Comparison of ENCODE assay signal across 24 cellular contexts in genomic region chr7:41796331-41796730, GRCh38.
DNase-seq lines count a peak whose midpoint lies in the region; ATAC-seq and TF ChIP-seq lines count a peak whose summit lies in the region.
"Had no signal": no experiment of that assay in that cellular context is flagged by ENCODE, and none has a peak within 500 bp of the region (broad histone marks: within the 10 kb centered on the region; RNA-seq: fewer than 3 reads in every experiment).

No MANE protein-coding gene starts in this region.

- no peaks in the 10 kb centered on the region for H3K9me3 Mint-ChIP-seq in osteocyte (ENCODE audit: unreplicated experiment)
- H3K9me3 Mint-ChIP-seq: H9, HFFc6 had no signal

- intact Hi-C loops in stomach (cut with DNase I; ENCODE audit: low total_unique reads): no loop called here

- H3K36me3 ChIP-seq in stomach: no peaks in the 10 kb centered on the region
- H3K36me3 ChIP-seq: BE2C, SJSA1 had no signal

- no peak for TF ChIP-seq EP300 in stomach (IDR thresholded peaks at IDR 0.05)

- peak; percentile 28 for DNase-seq in ELR (ENCODE audit: low read depth)
- DNase-seq in M059J (ENCODE audit: low read depth): peak; percentile 40
- DNase-seq in epithelial cell of esophagus (ENCODE audit: low read depth): peak; percentile 12
- no peak for DNase-seq in osteocyte (ENCODE audit: extremely low spot score, unreplicated experiment)
- DNase-seq in stomach: no peak
- no peak for DNase-seq in GF-D8 (lab: John Stamatoyannopoulos, UW)
- DNase-seq: BE2C; Calu3; CD8-positive, alpha-beta memory T cell; DMS79 treated with DMSO at 0.1 percent for 48 hours; H9; HFFc6; Karpas-422; NCI-H1105 treated with DMSO at 0.1 percent for 48 hours; NCI-H146; NCI-H2029 treated with DMSO at 0.1 percent for 48 hours; NCI-H526 treated with DMSO at 0.1 percent for 48 hours; Right ventricle myocardium superior; RPMI8226 had no signal

- no peaks in the 10 kb centered on the region for H3K36me3 Mint-ChIP-seq in osteocyte (ENCODE audit: unreplicated experiment)
- H3K36me3 Mint-ChIP-seq: CD14-positive monocyte; CD8-positive, alpha-beta memory T cell had no signal

- no peak overlapping the region for H3K27ac ChIP-seq in stomach
- H3K27ac ChIP-seq: PC-9, SJSA1 had no signal

- H3K4me1 Mint-ChIP-seq in osteocyte (ENCODE audit: unreplicated experiment): peaks cover 63% of the 10 kb centered on the region
- H3K4me1 Mint-ChIP-seq: CD8-positive, alpha-beta memory T cell had no signal

- ATAC-seq in GM21529 (IDR thresholded peaks at IDR 0.05; ENCODE audit: unreplicated experiment): no peak
- no peak for ATAC-seq in HG03196 (IDR thresholded peaks at IDR 0.05; ENCODE audit: unreplicated experiment)

- no peak overlapping the region for H3K4me3 Mint-ChIP-seq in osteocyte (ENCODE audit: unreplicated experiment)
- H3K4me3 Mint-ChIP-seq: CD14-positive monocyte, H9, HFFc6 had no signal

- H3K4me3 ChIP-seq in epithelial cell of esophagus (ENCODE audit: low read length) (no peak overlapping the region), stomach (no peak overlapping the region)
- H3K4me3 ChIP-seq: PC-9, SJSA1 had no signal

- H3K27me3 Mint-ChIP-seq in osteocyte (ENCODE audit: unreplicated experiment): no peaks in the 10 kb centered on the region

- no peaks in the 10 kb centered on the region for H3K27me3 ChIP-seq in stomach
- H3K27me3 ChIP-seq: BE2C, SJSA1 had no signal

- TF ChIP-seq POLR2A in stomach (IDR thresholded peaks at IDR 0.05): no peak

- H3K4me1 ChIP-seq in stomach: no peaks in the 10 kb centered on the region
- H3K4me1 ChIP-seq: BE2C, SJSA1 had no signal

- peak overlapping the region; percentile 96 for H3K27ac Mint-ChIP-seq in osteocyte (ENCODE audit: unreplicated experiment)
- H3K27ac Mint-ChIP-seq: CD14-positive monocyte; CD8-positive, alpha-beta memory T cell; H9; HFFc6 had no signal

- TF ChIP-seq CTCF in epithelial cell of esophagus (IDR thresholded peaks at IDR 0.05; ENCODE audit: insufficient read depth, low read depth, low read length, missing control alignments) (no peak), osteocyte (IDR thresholded peaks at IDR 0.05) (no peak), stomach (IDR thresholded peaks at IDR 0.05) (no peak)

- no peaks in the 10 kb centered on the region for H3K9me3 ChIP-seq in stomach
- H3K9me3 ChIP-seq: BE2C, SJSA1 had no signal

Comparison
In these comparisons a context has a peak if more than half of its experiments do, and no peak if none do; other contexts are left out.
1. DNase-seq: peak in ELR (single experiment), M059J (single experiment) and epithelial cell of esophagus (single experiment); none in osteocyte (single experiment), stomach (single experiment) and GF-D8 (single experiment).